8 cellular contexts compared by ENCODE assay signal in genomic region chr12:14365294-14366210, GRCh38.
DNase-seq lines count a peak whose midpoint lies in the region; ATAC-seq lines count a peak whose summit lies in the region.

A gene with protein sequence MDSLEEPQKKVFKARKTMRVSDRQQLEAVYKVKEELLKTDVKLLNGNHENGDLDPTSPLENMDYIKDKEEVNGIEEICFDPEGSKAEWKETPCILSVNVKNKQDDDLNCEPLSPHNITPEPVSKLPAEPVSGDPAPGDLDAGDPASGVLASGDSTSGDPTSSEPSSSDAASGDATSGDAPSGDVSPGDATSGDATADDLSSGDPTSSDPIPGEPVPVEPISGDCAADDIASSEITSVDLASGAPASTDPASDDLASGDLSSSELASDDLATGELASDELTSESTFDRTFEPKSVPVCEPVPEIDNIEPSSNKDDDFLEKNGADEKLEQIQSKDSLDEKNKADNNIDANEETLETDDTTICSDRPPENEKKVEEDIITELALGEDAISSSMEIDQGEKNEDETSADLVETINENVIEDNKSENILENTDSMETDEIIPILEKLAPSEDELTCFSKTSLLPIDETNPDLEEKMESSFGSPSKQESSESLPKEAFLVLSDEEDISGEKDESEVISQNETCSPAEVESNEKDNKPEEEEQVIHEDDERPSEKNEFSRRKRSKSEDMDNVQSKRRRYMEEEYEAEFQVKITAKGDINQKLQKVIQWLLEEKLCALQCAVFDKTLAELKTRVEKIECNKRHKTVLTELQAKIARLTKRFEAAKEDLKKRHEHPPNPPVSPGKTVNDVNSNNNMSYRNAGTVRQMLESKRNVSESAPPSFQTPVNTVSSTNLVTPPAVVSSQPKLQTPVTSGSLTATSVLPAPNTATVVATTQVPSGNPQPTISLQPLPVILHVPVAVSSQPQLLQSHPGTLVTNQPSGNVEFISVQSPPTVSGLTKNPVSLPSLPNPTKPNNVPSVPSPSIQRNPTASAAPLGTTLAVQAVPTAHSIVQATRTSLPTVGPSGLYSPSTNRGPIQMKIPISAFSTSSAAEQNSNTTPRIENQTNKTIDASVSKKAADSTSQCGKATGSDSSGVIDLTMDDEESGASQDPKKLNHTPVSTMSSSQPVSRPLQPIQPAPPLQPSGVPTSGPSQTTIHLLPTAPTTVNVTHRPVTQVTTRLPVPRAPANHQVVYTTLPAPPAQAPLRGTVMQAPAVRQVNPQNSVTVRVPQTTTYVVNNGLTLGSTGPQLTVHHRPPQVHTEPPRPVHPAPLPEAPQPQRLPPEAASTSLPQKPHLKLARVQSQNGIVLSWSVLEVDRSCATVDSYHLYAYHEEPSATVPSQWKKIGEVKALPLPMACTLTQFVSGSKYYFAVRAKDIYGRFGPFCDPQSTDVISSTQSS (plus strand): TSS chr12:14365682. CDS start chr12:14423916, 58,234 bp downstream.

- DNase-seq in AG08395 (ENCODE audit: low spot score) (peak; percentile 100), NCI-H345 (lab: John Stamatoyannopoulos, UW) (peak; percentile 96), cerebellar nuclear complex (lab: John Stamatoyannopoulos, UW) (peak; percentile 91 to 99), islet precursor cell (peak; percentile 99)
- peak; percentile 94 for DNase-seq in activated CD4-positive, CD25-positive, alpha-beta regulatory T cell treated with anti-CD3 and anti-CD28 coated beads, Interleukin-2, amount 50 U/mL, for 72 hours
- DNase-seq in stimulated activated CD4-positive, alpha-beta T cell treated with anti-CD3 and anti-CD28 coated beads, Interleukin-12 subunit alpha, Interleukin-12 subunit beta, amount 100 ng/mL, for 48 hours (ENCODE audit: low read depth in 2 of 3, low spot score in 1 of 3), result peak; percentile 91 to 92 (median 92)

- peak; percentile 72 for ATAC-seq in GM18873 (IDR thresholded peaks at IDR 0.05; ENCODE audit: low FRiP score, unreplicated experiment)
- peak; percentile 73 for ATAC-seq in HG03139 (IDR thresholded peaks at IDR 0.05; ENCODE audit: unreplicated experiment)

Comparison
In these comparisons a context has a peak if more than half of its experiments do, and no peak if none do; other contexts are left out.
1. Peak in every context shown above with its lines: DNase-seq and ATAC-seq.